ENCODE assay signal across 1 cellular context in genomic region chr13:24161010-24161775, GRCh38.
TF ChIP-seq lines count a peak whose summit lies in the region.

No MANE protein-coding gene starts in this region.

TF ChIP-seq in HepG2, 621 proteins besides CTCF, POLR2A, EP300 and RAD21 (continued from another document and continues in another):
- TF ChIP-seq, protein P1, sequence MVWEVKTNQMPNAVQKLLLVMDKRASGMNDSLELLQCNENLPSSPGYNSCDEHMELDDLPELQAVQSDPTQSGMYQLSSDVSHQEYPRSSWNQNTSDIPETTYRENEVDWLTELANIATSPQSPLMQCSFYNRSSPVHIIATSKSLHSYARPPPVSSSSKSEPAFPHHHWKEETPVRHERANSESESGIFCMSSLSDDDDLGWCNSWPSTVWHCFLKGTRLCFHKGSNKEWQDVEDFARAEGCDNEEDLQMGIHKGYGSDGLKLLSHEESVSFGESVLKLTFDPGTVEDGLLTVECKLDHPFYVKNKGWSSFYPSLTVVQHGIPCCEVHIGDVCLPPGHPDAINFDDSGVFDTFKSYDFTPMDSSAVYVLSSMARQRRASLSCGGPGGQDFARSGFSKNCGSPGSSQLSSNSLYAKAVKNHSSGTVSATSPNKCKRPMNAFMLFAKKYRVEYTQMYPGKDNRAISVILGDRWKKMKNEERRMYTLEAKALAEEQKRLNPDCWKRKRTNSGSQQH (CRISPR knock-in tag; IDR thresholded peaks at IDR 0.05; ENCODE audit: low read depth), result no peak; the same call in 1 of the 2 replicates
- peak; percentile 57; the same call in 1 of the 2 replicates for TF ChIP-seq SAP130 (CRISPR knock-in tag; IDR thresholded peaks at IDR 0.05; ENCODE audit: low read depth)
- no peak for TF ChIP-seq TSC22D2 (CRISPR knock-in tag; IDR thresholded peaks at IDR 0.05; ENCODE audit: borderline replicate concordance)
- no peak for TF ChIP-seq ZNF646 (CRISPR knock-in tag; IDR thresholded peaks at IDR 0.05)
- TF ChIP-seq TCF12 (IDR thresholded peaks at IDR 0.05), result no peak
- TF ChIP-seq TCF12 (CRISPR knock-in tag; IDR thresholded peaks at IDR 0.05), result no peak
- TF ChIP-seq GLMP (CRISPR knock-in tag; IDR thresholded peaks at IDR 0.05; ENCODE audit: borderline replicate concordance), result no peak
- TF ChIP-seq, protein P2, sequence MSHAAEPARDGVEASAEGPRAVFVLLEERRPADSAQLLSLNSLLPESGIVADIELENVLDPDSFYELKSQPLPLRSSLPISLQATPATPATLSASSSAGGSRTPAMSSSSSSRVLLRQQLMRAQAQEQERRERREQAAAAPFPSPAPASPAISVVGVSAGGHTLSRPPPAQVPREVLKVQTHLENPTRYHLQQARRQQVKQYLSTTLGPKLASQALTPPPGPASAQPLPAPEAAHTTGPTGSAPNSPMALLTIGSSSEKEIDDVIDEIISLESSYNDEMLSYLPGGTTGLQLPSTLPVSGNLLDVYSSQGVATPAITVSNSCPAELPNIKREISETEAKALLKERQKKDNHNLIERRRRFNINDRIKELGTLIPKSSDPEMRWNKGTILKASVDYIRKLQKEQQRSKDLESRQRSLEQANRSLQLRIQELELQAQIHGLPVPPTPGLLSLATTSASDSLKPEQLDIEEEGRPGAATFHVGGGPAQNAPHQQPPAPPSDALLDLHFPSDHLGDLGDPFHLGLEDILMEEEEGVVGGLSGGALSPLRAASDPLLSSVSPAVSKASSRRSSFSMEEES (CRISPR knock-in tag; IDR thresholded peaks at IDR 0.05), result no peak
- no peak for TF ChIP-seq POLR2AphosphoS5 (IDR thresholded peaks at IDR 0.05; ENCODE audit: low read depth, low read length)
- TF ChIP-seq NFATC3 (CRISPR knock-in tag; IDR thresholded peaks at IDR 0.05), result no peak
- no peak for TF ChIP-seq KDM4B (CRISPR knock-in tag; IDR thresholded peaks at IDR 0.05)
- TF ChIP-seq AGO2 (optimal IDR thresholded peaks at IDR 0.05; ENCODE audit: low read depth, low read length), result peak; percentile 69
- TF ChIP-seq CBX2 (IDR thresholded peaks at IDR 0.05; ENCODE audit: low read depth, low read length), result no peak
- no peak for TF ChIP-seq CBX2 (CRISPR knock-in tag; IDR thresholded peaks at IDR 0.05; ENCODE audit: low read depth)
- peak; percentile 87 for TF ChIP-seq ZNF777 (CRISPR knock-in tag; IDR thresholded peaks at IDR 0.05)
- no peak for TF ChIP-seq PLSCR1 (CRISPR knock-in tag; IDR thresholded peaks at IDR 0.05; ENCODE audit: borderline replicate concordance)
- TF ChIP-seq NCOR1 (IDR thresholded peaks at IDR 0.05; ENCODE audit: borderline replicate concordance, low read length), result no peak
- TF ChIP-seq ZKSCAN5 (CRISPR knock-in tag; IDR thresholded peaks at IDR 0.05), result no peak
- no peak for TF ChIP-seq AKAP8 (CRISPR knock-in tag; IDR thresholded peaks at IDR 0.05)
- no peak for TF ChIP-seq REPIN1 (CRISPR knock-in tag; IDR thresholded peaks at IDR 0.05; ENCODE audit: borderline replicate concordance, low read depth)
- TF ChIP-seq ZNF816 (CRISPR knock-in tag; IDR thresholded peaks at IDR 0.05; ENCODE audit: borderline replicate concordance), result no peak
- no peak for TF ChIP-seq ZNF567 (CRISPR knock-in tag; IDR thresholded peaks at IDR 0.05; ENCODE audit: borderline replicate concordance)
- peak; percentile 41; the same call in 1 of the 2 replicates for TF ChIP-seq ZNF160 (CRISPR knock-in tag; IDR thresholded peaks at IDR 0.05)
- TF ChIP-seq SOX5 (CRISPR knock-in tag; IDR thresholded peaks at IDR 0.05; ENCODE audit: borderline replicate concordance), result no peak
- TF ChIP-seq MAFK (conservative IDR thresholded peaks at IDR 0.05 in 1 of 2, IDR thresholded peaks at IDR 0.05 in 1 of 2; ENCODE audit: low read length in 2 of 2), result no peak
- no peak for TF ChIP-seq ZNF619 (CRISPR knock-in tag; IDR thresholded peaks at IDR 0.05)
- TF ChIP-seq ZNF382 (CRISPR knock-in tag; IDR thresholded peaks at IDR 0.05; ENCODE audit: borderline replicate concordance), result no peak
- no peak for TF ChIP-seq TCF7L2 (IDR thresholded peaks at IDR 0.05; ENCODE audit: low read depth, low read length)
- TF ChIP-seq, protein P3, sequence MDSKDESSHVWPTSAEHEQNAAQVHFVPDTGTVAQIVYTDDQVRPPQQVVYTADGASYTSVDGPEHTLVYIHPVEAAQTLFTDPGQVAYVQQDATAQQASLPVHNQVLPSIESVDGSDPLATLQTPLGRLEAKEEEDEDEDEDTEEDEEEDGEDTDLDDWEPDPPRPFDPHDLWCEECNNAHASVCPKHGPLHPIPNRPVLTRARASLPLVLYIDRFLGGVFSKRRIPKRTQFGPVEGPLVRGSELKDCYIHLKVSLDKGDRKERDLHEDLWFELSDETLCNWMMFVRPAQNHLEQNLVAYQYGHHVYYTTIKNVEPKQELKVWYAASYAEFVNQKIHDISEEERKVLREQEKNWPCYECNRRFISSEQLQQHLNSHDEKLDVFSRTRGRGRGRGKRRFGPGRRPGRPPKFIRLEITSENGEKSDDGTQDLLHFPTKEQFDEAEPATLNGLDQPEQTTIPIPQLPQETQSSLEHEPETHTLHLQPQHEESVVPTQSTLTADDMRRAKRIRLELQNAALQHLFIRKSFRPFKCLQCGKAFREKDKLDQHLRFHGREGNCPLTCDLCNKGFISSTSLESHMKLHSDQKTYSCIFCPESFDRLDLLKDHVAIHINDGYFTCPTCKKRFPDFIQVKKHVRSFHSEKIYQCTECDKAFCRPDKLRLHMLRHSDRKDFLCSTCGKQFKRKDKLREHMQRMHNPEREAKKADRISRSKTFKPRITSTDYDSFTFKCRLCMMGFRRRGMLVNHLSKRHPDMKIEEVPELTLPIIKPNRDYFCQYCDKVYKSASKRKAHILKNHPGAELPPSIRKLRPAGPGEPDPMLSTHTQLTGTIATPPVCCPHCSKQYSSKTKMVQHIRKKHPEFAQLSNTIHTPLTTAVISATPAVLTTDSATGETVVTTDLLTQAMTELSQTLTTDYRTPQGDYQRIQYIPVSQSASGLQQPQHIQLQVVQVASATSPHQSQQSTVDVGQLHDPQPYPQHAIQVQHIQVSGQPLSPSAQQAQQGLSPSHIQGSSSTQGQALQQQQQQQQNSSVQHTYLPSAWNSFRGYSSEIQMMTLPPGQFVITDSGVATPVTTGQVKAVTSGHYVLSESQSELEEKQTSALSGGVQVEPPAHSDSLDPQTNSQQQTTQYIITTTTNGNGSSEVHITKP (CRISPR knock-in tag; IDR thresholded peaks at IDR 0.05; ENCODE audit: low read depth), result 0 out of 2 replicates have a peak, but pooled peaks have one; percentile 34
- TF ChIP-seq, protein P4, sequence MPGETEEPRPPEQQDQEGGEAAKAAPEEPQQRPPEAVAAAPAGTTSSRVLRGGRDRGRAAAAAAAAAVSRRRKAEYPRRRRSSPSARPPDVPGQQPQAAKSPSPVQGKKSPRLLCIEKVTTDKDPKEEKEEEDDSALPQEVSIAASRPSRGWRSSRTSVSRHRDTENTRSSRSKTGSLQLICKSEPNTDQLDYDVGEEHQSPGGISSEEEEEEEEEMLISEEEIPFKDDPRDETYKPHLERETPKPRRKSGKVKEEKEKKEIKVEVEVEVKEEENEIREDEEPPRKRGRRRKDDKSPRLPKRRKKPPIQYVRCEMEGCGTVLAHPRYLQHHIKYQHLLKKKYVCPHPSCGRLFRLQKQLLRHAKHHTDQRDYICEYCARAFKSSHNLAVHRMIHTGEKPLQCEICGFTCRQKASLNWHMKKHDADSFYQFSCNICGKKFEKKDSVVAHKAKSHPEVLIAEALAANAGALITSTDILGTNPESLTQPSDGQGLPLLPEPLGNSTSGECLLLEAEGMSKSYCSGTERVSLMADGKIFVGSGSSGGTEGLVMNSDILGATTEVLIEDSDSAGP (CRISPR knock-in tag; IDR thresholded peaks at IDR 0.05; ENCODE audit: borderline replicate concordance), result peak; percentile 43; the same call in 1 of the 2 replicates
- TF ChIP-seq ZHX1 (CRISPR knock-in tag; IDR thresholded peaks at IDR 0.05; ENCODE audit: low read depth), result no peak
- TF ChIP-seq TEAD2 (CRISPR knock-in tag; IDR thresholded peaks at IDR 0.05), result no peak
- TF ChIP-seq ZNF276 (CRISPR knock-in tag; IDR thresholded peaks at IDR 0.05; ENCODE audit: low read depth), result no peak
- TF ChIP-seq ZNF431 (CRISPR knock-in tag; IDR thresholded peaks at IDR 0.05; ENCODE audit: borderline replicate concordance, low read depth), result no peak
- TF ChIP-seq ZSCAN31 (CRISPR knock-in tag; IDR thresholded peaks at IDR 0.05; ENCODE audit: low read depth), result peak; percentile 11; the same call in 1 of the 2 replicates
- no peak for TF ChIP-seq ARNT2 (CRISPR knock-in tag; IDR thresholded peaks at IDR 0.05; ENCODE audit: low read depth)
- 0 out of 2 replicates have a peak, but pooled peaks have one; percentile 13 for TF ChIP-seq ZNF792 (CRISPR knock-in tag; IDR thresholded peaks at IDR 0.05)
- TF ChIP-seq PHF8 (CRISPR knock-in tag; IDR thresholded peaks at IDR 0.05), result peak; percentile 53
- no peak for TF ChIP-seq BHLHE40 (IDR thresholded peaks at IDR 0.05; ENCODE audit: low read length)
- TF ChIP-seq FLYWCH1 (CRISPR knock-in tag; IDR thresholded peaks at IDR 0.05), result no peak
